8 cellular contexts compared by ENCODE assay signal in the genomic region with DNA sequence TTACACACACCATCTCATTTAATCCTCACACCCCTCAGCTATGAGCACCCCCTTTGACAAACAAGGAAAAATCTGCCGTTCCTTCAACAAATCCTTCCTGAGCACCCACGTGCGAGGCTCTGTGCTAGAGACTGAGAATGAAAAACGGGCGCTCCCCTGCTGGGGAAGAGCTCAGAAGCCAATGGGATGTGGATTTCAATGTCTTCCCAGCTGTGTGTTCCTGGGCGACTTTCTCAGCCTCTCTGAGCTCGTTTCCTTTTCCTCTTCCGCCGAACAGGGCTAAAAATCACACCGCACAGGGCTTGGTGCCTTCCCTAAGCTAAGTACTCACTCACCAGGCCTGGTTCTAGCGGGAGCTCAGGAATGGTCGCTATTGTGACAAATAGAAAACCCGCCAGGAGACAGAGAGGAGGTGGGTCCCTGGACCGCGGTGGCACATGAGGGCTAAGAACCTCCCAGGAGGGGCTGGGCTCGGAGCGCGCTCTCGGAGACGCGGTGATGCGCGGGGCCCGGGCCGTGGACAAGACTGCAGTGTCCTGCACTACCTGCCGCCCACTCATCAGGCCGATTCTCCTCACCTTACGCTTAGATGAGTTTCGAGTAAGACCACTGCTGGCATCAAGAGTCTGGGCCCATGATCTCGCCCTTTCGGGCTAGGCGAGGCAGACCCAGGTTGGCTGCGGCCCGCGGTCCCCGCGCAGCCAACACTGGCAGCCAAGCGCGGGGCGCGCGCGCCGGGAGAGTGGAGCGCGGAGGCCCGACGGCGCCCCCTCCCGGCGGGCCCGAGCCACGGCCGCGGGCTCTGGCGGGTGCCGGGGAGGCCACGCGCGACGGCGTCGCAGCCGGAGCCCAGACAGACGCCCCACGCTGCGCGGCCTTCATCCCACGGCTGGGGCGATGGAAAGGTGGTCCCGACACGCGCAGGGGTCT. TPM values are rescaled to one million over a fixed set of nuclear protein-coding genes. Genes with fewer than 3 reads are reported as not detected.
A peak's percentile ranks its signal among the peaks of the same experiment; 100 is the strongest.
DNase-seq lines count a peak whose midpoint lies in the region; ATAC-seq and TF ChIP-seq lines count a peak whose summit lies in the region.

No MANE protein-coding gene starts in this region.

- H3K27ac ChIP-seq in foreskin keratinocyte (no peak overlapping the region), neuronal stem cell (replicated peaks; ENCODE audit: low read length) (no peak overlapping the region), thoracic aorta (no peak overlapping the region)

- H3K18ac ChIP-seq in neuronal stem cell (ENCODE audit: low read length): peak overlapping the region; percentile 91

- H2AFZ ChIP-seq in neuronal stem cell (ENCODE audit: low read length): peak overlapping the region; percentile 70

- H3K4me1 ChIP-seq in NT2/D1 (ENCODE audit: insufficient read depth, insufficient read length) (peaks cover 21% of the 10 kb centered on the region), foreskin keratinocyte (peaks cover 15% of the 10 kb centered on the region), neuronal stem cell (ENCODE audit: control insufficient read depth in 2 of 2, insufficient read depth in 1 of 2, low read depth in 1 of 2, low read length in 2 of 2) (peaks cover 4 to 23% of the 10 kb centered on the region in 2 donors), thoracic aorta (ENCODE audit: control insufficient read depth in 1 of 2, low read depth in 2 of 2) (peaks cover 6 to 37% of the 10 kb centered on the region in 2 donors)

- H2AK5ac ChIP-seq in neuronal stem cell (ENCODE audit: low read depth, low read length): peak overlapping the region; percentile 36

- H3K9me3 ChIP-seq in NT2/D1 (ENCODE audit: insufficient read depth, low read length) (no peaks in the 10 kb centered on the region), neuronal stem cell (replicated peaks in 1 of 2; ENCODE audit: control insufficient read depth in 2 of 2, insufficient read depth in 1 of 2, low read depth in 1 of 2, low read length in 2 of 2) (no peaks in the 10 kb centered on the region), thoracic aorta (no peaks in the 10 kb centered on the region)

- peak overlapping the region; percentile 20 for H3K23ac ChIP-seq in neuronal stem cell (ENCODE audit: low read depth, low read length, poor library complexity)

- H3K4ac ChIP-seq in neuronal stem cell (ENCODE audit: low read length): no peak overlapping the region

- H3K36me3 ChIP-seq in NT2/D1 (ENCODE audit: insufficient read depth, insufficient read length, low read length): peaks cover 7% of the 10 kb centered on the region
- no peaks in the 10 kb centered on the region for H3K36me3 ChIP-seq in neuronal stem cell (replicated peaks in 1 of 2; ENCODE audit: control insufficient read depth in 2 of 2, insufficient read depth in 2 of 2, low read length in 2 of 2)
- peaks cover 4% of the 10 kb centered on the region for H3K36me3 ChIP-seq in thoracic aorta

- DNase-seq in GM19238 (ENCODE audit: insufficient read length, low spot score) (peak; percentile 52), NT2/D1 (ENCODE audit: low read depth, low spot score) (no peak), foreskin keratinocyte (peak in 1 of 2 donors; percentile 20), neuronal stem cell (ENCODE audit: low spot score) (peak; percentile 40), thoracic aorta (ENCODE audit: low spot score) (no peak), COLO829 (ENCODE audit: low spot score) (no peak), SIG-M5 treated with dmso at 0.1 percent for 504 hours (lab: John Stamatoyannopoulos, UW; ENCODE audit: unreplicated experiment) (no peak)
- peak; percentile 57 for DNase-seq in activated effector memory CD4-positive, alpha-beta T cell treated with Interleukin-2 at 50 U/mL for 16 hours

- H4K91ac ChIP-seq in neuronal stem cell (ENCODE audit: low read depth, low read length, poor library complexity): no peak overlapping the region

- H3K4me2 ChIP-seq in neuronal stem cell (ENCODE audit: insufficient read depth, low read length, poor library complexity, severe bottlenecking): peak overlapping the region; percentile 90

- no peak overlapping the region for H4K8ac ChIP-seq in neuronal stem cell (ENCODE audit: low read depth, low read length)

- H3K9ac ChIP-seq in NT2/D1 (ENCODE audit: insufficient read length, low read depth): peak overlapping the region; percentile 84
- peak overlapping the region; percentile 82 for H3K9ac ChIP-seq in neuronal stem cell (ENCODE audit: low read depth, low read length, poor library complexity)

- H3K14ac ChIP-seq in neuronal stem cell (ENCODE audit: low read length): peak overlapping the region; percentile 86

- no CpG with 5 or more reads among the region's 73 CpGs for WGBS in neuronal stem cell (ENCODE audit: extremely low coverage in 2 of 2, insufficient read length in 2 of 2, insufficient replicate concordance in 1 of 2), 2 donors

- H2BK15ac ChIP-seq in neuronal stem cell (ENCODE audit: low read length): peak overlapping the region; percentile 42

- peak overlapping the region; percentile 42 for H2BK12ac ChIP-seq in neuronal stem cell (ENCODE audit: low read length)

- ATAC-seq in foreskin keratinocyte: peak; percentile 32
- ATAC-seq in thoracic aorta (ENCODE audit: insufficient number of reproducible peaks, low FRiP score, low read depth): peak; percentile 44

- no peaks in the 10 kb centered on the region for H3K79me1 ChIP-seq in neuronal stem cell (ENCODE audit: low read depth, low read length)

- H2BK120ac ChIP-seq in neuronal stem cell (ENCODE audit: low read depth, low read length): no peak overlapping the region

- H3K27me3 ChIP-seq in NT2/D1 (ENCODE audit: insufficient read depth, insufficient read length): peaks cover 12% of the 10 kb centered on the region
- H3K27me3 ChIP-seq in foreskin keratinocyte: peaks cover 45% of the 10 kb centered on the region
- peaks cover 0 to 15% (median 7%) of the 10 kb centered on the region in 3 experiments for H3K27me3 ChIP-seq in neuronal stem cell (ENCODE audit: control insufficient read depth in 3 of 3, insufficient read depth in 3 of 3, low read depth in 1 of 3, low read length in 3 of 3)
- H3K27me3 ChIP-seq in thoracic aorta (replicated peaks; ENCODE audit: insufficient read depth): no peaks in the 10 kb centered on the region

- peak; percentile 75 for TF ChIP-seq CTCF in foreskin keratinocyte (conservative IDR thresholded peaks at IDR 0.05)
- TF ChIP-seq CTCF in thoracic aorta (IDR thresholded peaks at IDR 0.05): peak; percentile 32

- H3K4me3 ChIP-seq in NT2/D1 (ENCODE audit: insufficient read length, low read depth) (peak overlapping the region; percentile 49), neuronal stem cell (ENCODE audit: low read length in 2 of 2) (peak overlapping the region; percentile 38 to 83), thoracic aorta (peak overlapping the region; percentile 79)

- H2BK5ac ChIP-seq in neuronal stem cell (ENCODE audit: low read length): peak overlapping the region; percentile 35

RNA-seq across cellular contexts. Expression of a gene that starts 17.0 kb away (rescaled TPM):
- not detected in 2 replicates for total RNA-seq in foreskin keratinocyte
- not detected in 2 replicates for polyA plus RNA-seq in foreskin keratinocyte
- polyA plus RNA-seq in neuronal stem cell (2013, experiment 1 of 2): 0.53 TPM
- 0.54 TPM for polyA plus RNA-seq in neuronal stem cell (2013, experiment 2 of 2)
- total RNA-seq in thoracic aorta: not detected

RNA-seq across cellular contexts. Expression of a gene that starts 26.6 kb away (rescaled TPM):
- 10.0 and 10.1 TPM in 2 replicates for total RNA-seq in foreskin keratinocyte
- 2.3 and 3.0 TPM in 2 replicates for polyA plus RNA-seq in foreskin keratinocyte
- polyA plus RNA-seq in neuronal stem cell (2013, experiment 1 of 2): 14.2 TPM
- polyA plus RNA-seq in neuronal stem cell (2013, experiment 2 of 2): 14.6 TPM
- total RNA-seq in thoracic aorta: 10 to 100 TPM; 38.3 to 44.4 TPM

RNA-seq across cellular contexts. Expression of a gene that starts 57.0 kb away (rescaled TPM):
- total RNA-seq in foreskin keratinocyte: 0.49 and 0.65 TPM in 2 replicates
- polyA plus RNA-seq in foreskin keratinocyte: 0.39 and 0.50 TPM in 2 replicates
- polyA plus RNA-seq in neuronal stem cell (2013, experiment 1 of 2): 1.9 TPM
- polyA plus RNA-seq in neuronal stem cell (2013, experiment 2 of 2): 1.9 TPM
- total RNA-seq in thoracic aorta: under 1 TPM in 1 of 2 donors, not detected in 1; under 0.01 TPM

Comparison
In these comparisons a context has a peak if more than half of its experiments do, and no peak if none do; other contexts are left out.
1. DNase-seq: peak in GM19238 (single experiment), activated effector memory CD4-positive, alpha-beta T cell treated with Interleukin-2 at 50 U/mL for 16 hours (single experiment) and neuronal stem cell (single experiment); none in NT2/D1 (single experiment), thoracic aorta (single experiment), COLO829 (single experiment) and SIG-M5 treated with dmso at 0.1 percent for 504 hours (single experiment).
2. Peak in every context shown above with its lines, with median percentiles within 50 percentile points of each other: H3K4me3 ChIP-seq.